ENCODE assay signal across 11 cellular contexts in the genomic region with DNA sequence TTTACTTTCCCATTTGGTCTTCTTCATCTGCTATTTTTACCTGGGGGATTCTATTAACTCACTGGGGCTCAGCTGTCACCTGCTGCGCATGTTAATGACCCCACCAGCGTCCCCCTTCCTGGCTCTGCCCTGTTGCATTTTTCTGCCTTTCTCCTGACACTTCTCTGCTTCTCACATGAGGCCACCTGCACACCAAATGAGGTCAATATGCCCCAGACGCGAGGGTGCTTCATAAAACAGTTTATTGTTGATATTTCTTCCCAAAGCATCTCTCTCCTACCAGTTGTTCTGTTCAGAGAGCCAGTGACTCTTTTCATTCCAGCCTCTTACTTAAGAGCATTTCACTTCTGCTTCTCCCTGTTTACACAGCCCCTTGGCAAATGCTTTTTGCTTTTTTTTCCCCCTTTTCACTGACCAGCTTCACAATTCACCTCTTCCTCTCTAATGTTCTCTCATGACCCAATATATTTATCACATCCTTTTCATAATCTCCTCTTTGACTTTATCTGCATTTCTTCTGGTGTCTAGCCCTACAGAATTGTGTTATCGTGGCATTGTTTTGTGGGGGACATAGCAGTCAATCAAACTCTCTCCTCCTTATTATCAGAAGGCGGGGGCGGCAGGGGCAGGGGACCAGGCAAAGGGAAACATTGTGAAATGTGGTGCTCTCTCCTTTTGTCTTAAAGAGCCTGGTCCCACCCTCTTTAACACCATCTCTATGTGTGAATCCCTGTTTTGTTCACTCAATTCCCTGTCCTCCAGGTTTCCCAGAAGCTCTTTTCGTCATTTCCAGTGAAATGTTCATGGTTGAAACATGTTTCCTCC.
DNase-seq lines count a peak whose midpoint lies in the region; ATAC-seq lines count a peak whose summit lies in the region.
"Had no signal": no experiment of that assay in that cellular context is flagged by ENCODE, and none has a peak within 500 bp of the region (broad histone marks: within the 10 kb centered on the region; RNA-seq: fewer than 3 reads in every experiment).

No MANE protein-coding gene starts in this region.

- no peaks in the 10 kb centered on the region for H3K36me3 Mint-ChIP-seq in stimulated activated memory B cell treated with anti-CD40 and anti-IgM and Interleukin-4, amounts not matched to agents 10 μg/mL and 1 μg/mL and 100 μg/mL, for 72 hours

- ATAC-seq in Right ventricle myocardium inferior (peak; percentile 34), left cardiac atrium (no peak), GM18520 (IDR thresholded peaks at IDR 0.05; ENCODE audit: unreplicated experiment) (no peak), GM18909 (IDR thresholded peaks at IDR 0.05; ENCODE audit: poor library complexity, unreplicated experiment) (no peak)
- ATAC-seq in stimulated activated memory B cell treated with anti-CD40 and anti-IgM and Interleukin-4, amounts not matched to agents 10 μg/mL and 1 μg/mL and 100 μg/mL, for 72 hours, result no peak

- DNase-seq in Right ventricle myocardium inferior (ENCODE audit: missing footprints), result no peak
- DNase-seq in left cardiac atrium, result no peak
- peak; percentile 70 for DNase-seq in NOMO-1 treated with DMSO at 0.1 percent for 48 hours (lab: John Stamatoyannopoulos, UW; ENCODE audit: unreplicated experiment)
- DNase-seq in globus pallidus (ENCODE audit: low spot score), result peak; percentile 24
- DNase-seq in activated effector memory CD4-positive, alpha-beta T cell treated with Interleukin-2 at 50 U/mL for 16 hours, result no peak
- DNase-seq: activated T-cell treated with anti-CD3 and anti-CD28 coated beads for 4 hours, amniotic stem cell, NCI-H1105 treated with DMSO at 0.1 percent for 48 hours had no signal

- H3K9me3 Mint-ChIP-seq in stimulated activated memory B cell treated with anti-CD40 and anti-IgM and Interleukin-4, amounts not matched to agents 10 μg/mL and 1 μg/mL and 100 μg/mL, for 72 hours, result no peaks in the 10 kb centered on the region

- peaks cover 14% of the 10 kb centered on the region for H3K4me1 Mint-ChIP-seq in stimulated activated memory B cell treated with anti-CD40 and anti-IgM and Interleukin-4, amounts not matched to agents 10 μg/mL and 1 μg/mL and 100 μg/mL, for 72 hours

- intact Hi-C loops in Right ventricle myocardium inferior (cut with DNase I) (no loop called here), left cardiac atrium (cut with DNase I) (no loop called here)

- H3K27me3 Mint-ChIP-seq in stimulated activated memory B cell treated with anti-CD40 and anti-IgM and Interleukin-4, amounts not matched to agents 10 μg/mL and 1 μg/mL and 100 μg/mL, for 72 hours, result no peaks in the 10 kb centered on the region

- peak overlapping the region; percentile 18 for H3K4me3 Mint-ChIP-seq in stimulated activated memory B cell treated with anti-CD40 and anti-IgM and Interleukin-4, amounts not matched to agents 10 μg/mL and 1 μg/mL and 100 μg/mL, for 72 hours

- peak overlapping the region; percentile 33 for H3K27ac Mint-ChIP-seq in stimulated activated memory B cell treated with anti-CD40 and anti-IgM and Interleukin-4, amounts not matched to agents 10 μg/mL and 1 μg/mL and 100 μg/mL, for 72 hours

Comparison
In these comparisons a context has a peak if more than half of its experiments do, and no peak if none do; other contexts are left out.
1. DNase-seq: peak in NOMO-1 treated with DMSO at 0.1 percent for 48 hours (single experiment) and globus pallidus (single experiment); none in Right ventricle myocardium inferior (single experiment), left cardiac atrium (single experiment) and activated effector memory CD4-positive, alpha-beta T cell treated with Interleukin-2 at 50 U/mL for 16 hours (single experiment).